8 cellular contexts compared by ENCODE assay signal in the genomic region with DNA sequence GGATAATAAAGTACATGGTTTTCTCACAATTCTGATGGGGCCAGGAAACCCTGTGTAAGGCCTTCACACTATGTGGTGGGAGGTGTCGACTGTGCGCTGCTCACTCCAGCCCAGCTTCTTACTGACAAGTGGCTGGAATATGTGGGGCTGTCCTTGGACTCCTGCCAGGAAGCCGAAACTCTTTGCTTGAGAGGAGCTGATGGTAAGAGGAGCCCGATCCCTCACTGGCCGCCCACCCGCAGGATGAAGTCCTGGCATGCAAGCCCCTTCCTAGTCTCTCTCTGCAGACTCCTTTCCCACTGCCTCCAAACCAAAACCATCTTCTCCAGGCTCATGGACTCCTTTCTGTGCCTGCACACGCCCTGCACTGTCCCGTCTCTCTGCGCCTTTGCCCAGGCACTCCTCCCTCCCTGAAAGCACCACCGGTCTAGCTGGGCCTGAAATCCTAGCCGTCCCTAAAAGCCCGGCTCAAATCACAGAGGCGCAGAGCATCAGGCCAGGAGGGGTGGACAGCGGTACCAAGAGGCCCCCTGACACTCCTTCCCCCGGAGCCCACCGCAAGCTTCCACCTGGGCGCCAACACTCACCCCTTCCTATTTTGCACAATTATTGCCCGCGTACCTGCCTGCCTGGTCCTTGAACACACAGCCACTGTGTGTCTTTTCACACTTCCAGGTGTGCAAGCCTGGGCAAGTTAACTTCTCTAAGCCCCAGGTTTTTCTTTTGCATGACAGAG.
A peak's percentile ranks its signal among the peaks of the same experiment; 100 is the strongest.
DNase-seq lines count a peak whose midpoint lies in the region; ATAC-seq and TF ChIP-seq lines count a peak whose summit lies in the region.
"Not testable (repeated sequence)": the region's sequence is repeated elsewhere in the genome, so short reads cannot be mapped to it uniquely, and the experiment has no call there.

No MANE protein-coding gene starts in this region.

- not testable (repeated sequence) for H3K9me3 Mint-ChIP-seq in activated CD8-positive, alpha-beta T cell treated with anti-CD3 and anti-CD28 coated beads for 36 hours; naive thymus-derived CD4-positive, alpha-beta T cell

- not testable (repeated sequence) for H3K4me1 ChIP-seq in HAP-1
- peaks cover 19 to 37% of the 10 kb centered on the region in 2 donors for H3K4me1 ChIP-seq in naive thymus-derived CD4-positive, alpha-beta T cell (ENCODE audit: control insufficient read depth in 2 of 2, insufficient read depth in 2 of 2, low read length in 2 of 2)

- H3K27me3 Mint-ChIP-seq in activated CD8-positive, alpha-beta T cell treated with anti-CD3 and anti-CD28 coated beads for 36 hours: not testable (repeated sequence)
- H3K27me3 Mint-ChIP-seq in naive thymus-derived CD4-positive, alpha-beta T cell: peaks cover 0 to 21% (median 4%) of the 10 kb centered on the region in 5 donors

- H3K9me3 ChIP-seq in HAP-1; naive thymus-derived CD4-positive, alpha-beta T cell (ENCODE audit: control insufficient read depth in 2 of 3, low read length in 3 of 3): not testable (repeated sequence)

- H3K36me3 Mint-ChIP-seq in activated CD8-positive, alpha-beta T cell treated with anti-CD3 and anti-CD28 coated beads for 36 hours (ENCODE audit: low read depth): peaks cover 34% of the 10 kb centered on the region
- peaks cover 0 to 23% (median 16%) of the 10 kb centered on the region in 5 donors for H3K36me3 Mint-ChIP-seq in naive thymus-derived CD4-positive, alpha-beta T cell

- CTCF ChIA-PET in activated CD8-positive, alpha-beta T cell treated with anti-CD3 and anti-CD28 coated beads for 36 hours (lab: Charles Lee): interaction anchor here (1.6 to 1.7 kb wide), 4 partner anchors 41 to 476 kb away, joined by 3 to 7 read pairs (median 5); partner anchors contain the start of gene ZNF398
- CTCF ChIA-PET in naive thymus-derived CD4-positive, alpha-beta T cell (lab: Charles Lee): interaction anchor here (1.1 kb wide), 1 partner anchor 117 kb away, joined by 3 read pairs; no protein-coding TSS in a partner anchor

- TF ChIP-seq CTCF in activated CD8-positive, alpha-beta T cell treated with anti-CD3 and anti-CD28 coated beads for 36 hours (IDR thresholded peaks at IDR 0.05): not testable (repeated sequence)

- intact Hi-C loops in activated CD8-positive, alpha-beta T cell treated with anti-CD3 and anti-CD28 coated beads for 36 hours (cut with micrococcal nuclease): loop anchor here (10.0 kb wide), 1 partner anchor 119 kb away; no protein-coding TSS in a partner anchor
- intact Hi-C loops in left ventricle myocardium superior (cut with micrococcal nuclease): not testable (repeated sequence)
- intact Hi-C loops in naive thymus-derived CD4-positive, alpha-beta T cell (cut with micrococcal nuclease): loop anchor here (5.0 to 10.0 kb wide), 4 partner anchors 426 to 1891 kb away; partner anchors contain the start of genes FASTK (in 1 of the 2), RHEB (in 1 of the 2), TMUB1 (in 1 of the 2) and ZNF282 (in 1 of the 2)

- peak overlapping the region; percentile 66 for H3K4me3 ChIP-seq in HAP-1
- peak overlapping the region; percentile 88 for H3K4me3 ChIP-seq in naive thymus-derived CD4-positive, alpha-beta T cell (ENCODE audit: low read length)

- peaks cover 23% of the 10 kb centered on the region for H3K36me3 ChIP-seq in HAP-1 (replicated peaks)
- H3K36me3 ChIP-seq in naive thymus-derived CD4-positive, alpha-beta T cell (ENCODE audit: control insufficient read depth in 2 of 3, insufficient read depth in 3 of 3, low read length in 3 of 3): peaks cover 10 to 29% (median 12%) of the 10 kb centered on the region in 3 experiments

- H3K27ac Mint-ChIP-seq in activated CD8-positive, alpha-beta T cell treated with anti-CD3 and anti-CD28 coated beads for 36 hours: peak overlapping the region; percentile 80
- peak overlapping the region; percentile 50 to 92 (median 88) for H3K27ac Mint-ChIP-seq in naive thymus-derived CD4-positive, alpha-beta T cell

- peaks cover 39% of the 10 kb centered on the region for H3K4me1 Mint-ChIP-seq in activated CD8-positive, alpha-beta T cell treated with anti-CD3 and anti-CD28 coated beads for 36 hours (ENCODE audit: low read depth)
- H3K4me1 Mint-ChIP-seq in naive thymus-derived CD4-positive, alpha-beta T cell: peaks cover 31 to 42% (median 37%) of the 10 kb centered on the region in 7 donors

- in situ Hi-C loops in HAP-1 (cut with MboI; ENCODE audit: low sequenced_read_pairs): not testable (repeated sequence)

- DNase-seq in AG20443 (ENCODE audit: low spot score) (peak; percentile 17), HAP-1 (ENCODE audit: low spot score in 2 of 2) (peak; percentile 30 to 83), NCI-H748 (lab: John Stamatoyannopoulos, UW; ENCODE audit: unreplicated experiment) (peak; percentile 40), dermis blood vessel endothelial cell (peak; percentile 68), left ventricle myocardium superior (peak; percentile 65)
- DNase-seq in activated CD8-positive, alpha-beta T cell treated with anti-CD3 and anti-CD28 coated beads for 36 hours: peak; percentile 31
- not testable (repeated sequence) for DNase-seq in naive thymus-derived CD4-positive, alpha-beta T cell
- peak; percentile 43 for DNase-seq in stimulated activated CD8-positive, alpha-beta memory T cell treated with anti-CD3 and anti-CD28 coated beads, Interleukin-4, amount 100 ng/mL, for 48 hours

- peak overlapping the region; percentile 95 for H3K4me3 Mint-ChIP-seq in activated CD8-positive, alpha-beta T cell treated with anti-CD3 and anti-CD28 coated beads for 36 hours
- H3K4me3 Mint-ChIP-seq in naive thymus-derived CD4-positive, alpha-beta T cell: peak overlapping the region; percentile 92 to 96 (median 94)

- ATAC-seq in activated CD8-positive, alpha-beta T cell treated with anti-CD3 and anti-CD28 coated beads for 36 hours; naive thymus-derived CD4-positive, alpha-beta T cell: not testable (repeated sequence)
- peak; percentile 20 for ATAC-seq in left ventricle myocardium superior

- POLR2A ChIA-PET in activated CD8-positive, alpha-beta T cell treated with anti-CD3 and anti-CD28 coated beads for 36 hours (lab: Charles Lee): interaction anchor here (0.6 to 1.7 kb wide), 4 partner anchors 20 to 730 kb away, joined by 3 to 7 read pairs (median 4); no protein-coding TSS in a partner anchor
- POLR2A ChIA-PET in naive thymus-derived CD4-positive, alpha-beta T cell (lab: Charles Lee): interaction anchor here (1.6 kb wide), 1 partner anchor 23 kb away, joined by 4 read pairs; no protein-coding TSS in a partner anchor

- H3K27ac ChIP-seq in naive thymus-derived CD4-positive, alpha-beta T cell (ENCODE audit: low read depth, low read length): peak overlapping the region; percentile 80

- H3K27me3 ChIP-seq in HAP-1 (ENCODE audit: low read depth); naive thymus-derived CD4-positive, alpha-beta T cell (ENCODE audit: control insufficient read depth in 2 of 2, insufficient read depth in 2 of 2, low read length in 2 of 2): not testable (repeated sequence)
